25 cellular contexts compared by ENCODE assay signal in the genomic region with DNA sequence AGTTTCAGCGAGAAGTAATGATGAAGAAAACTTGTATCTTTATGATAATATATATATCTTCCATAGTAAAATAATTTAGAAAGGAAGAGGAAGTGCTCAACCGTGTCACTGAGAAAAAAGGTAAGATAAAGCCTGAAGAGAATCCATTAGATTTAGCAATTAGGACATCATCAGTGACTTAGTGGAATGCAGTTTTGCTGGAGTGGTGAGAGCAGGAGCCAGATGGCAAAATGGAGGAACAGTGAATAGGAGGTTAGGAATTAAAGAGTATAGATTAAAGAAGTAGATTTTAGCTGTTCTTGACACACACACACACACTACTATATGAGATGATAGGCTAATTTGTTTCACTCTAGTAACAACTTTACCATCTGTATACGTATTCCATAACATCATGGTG.
"Had no signal": no experiment of that assay in that cellular context is flagged by ENCODE, and none has a peak within 500 bp of the region (broad histone marks: within the 10 kb centered on the region; RNA-seq: fewer than 3 reads in every experiment).

No MANE protein-coding gene starts in this region.

- H2AFZ ChIP-seq: hepatocyte had no signal

- H3K4me2 ChIP-seq: hepatocyte had no signal

- H3K4me1 ChIP-seq: colonic mucosa, foreskin keratinocyte, gastroesophageal sphincter, heart left ventricle, left lung, lower lobe of right lung had no signal

- H3K9me3 ChIP-seq: colonic mucosa, gastroesophageal sphincter, heart left ventricle, left lung, lower lobe of right lung, mucosa of descending colon had no signal

- H3K27me3 ChIP-seq: colonic mucosa, foreskin keratinocyte, gastroesophageal sphincter, heart left ventricle, hepatocyte, left lung had no signal

- FAIRE-seq: endothelial cell of umbilical vein, frontal cortex had no signal

- ATAC-seq: effector memory CD8-positive, alpha-beta T cell; esophagus mucosa; foreskin keratinocyte; gastroesophageal sphincter; heart left ventricle; left cardiac atrium; left lung; left ventricle myocardium superior; lower lobe of right lung; mucosa of descending colon had no signal

- DNase-seq: cerebellar nuclear complex; colonic mucosa; cortex of kidney; effector CD8-positive, alpha-beta T cell; effector memory CD8-positive, alpha-beta T cell; erythroblast; foreskin keratinocyte; heart left ventricle; hypothalamus; immature natural killer cell; islet precursor cell; left cardiac atrium; left lung; left ventricle myocardium superior; lower lobe of right lung; mesenchymal stem cell; mucosa of descending colon had no signal

- H3K4me3 Mint-ChIP-seq: dendritic cell treated with granulocyte-macrophage colony-stimulating factor and Interleukin-4, amounts not matched to agents 40 ng/mL and 50 ng/mL, for 4 days; effector memory CD8-positive, alpha-beta T cell; immature natural killer cell; mesothelial cell of epicardium had no signal

- H3K27ac Mint-ChIP-seq: dendritic cell treated with granulocyte-macrophage colony-stimulating factor and Interleukin-4, amounts not matched to agents 40 ng/mL and 50 ng/mL, for 4 days; effector memory CD8-positive, alpha-beta T cell; immature natural killer cell; mesothelial cell of epicardium had no signal

- H3K27ac ChIP-seq: colonic mucosa, epithelial cell of prostate, foreskin keratinocyte, gastroesophageal sphincter, heart left ventricle, hepatocyte, left lung, lower lobe of right lung had no signal

- H3K79me2 ChIP-seq: hepatocyte had no signal

- H3K4me1 Mint-ChIP-seq: immature natural killer cell had no signal

- H3K27me3 Mint-ChIP-seq: dendritic cell treated with granulocyte-macrophage colony-stimulating factor and Interleukin-4, amounts not matched to agents 40 ng/mL and 50 ng/mL, for 4 days had no signal

- H3K36me3 ChIP-seq: colonic mucosa, left lung had no signal

- H3K4me3 ChIP-seq: colonic mucosa, gastroesophageal sphincter, heart left ventricle, hepatocyte, left lung, lower lobe of right lung, mucosa of descending colon had no signal
